Comparison of ENCODE assay signal across 8 cellular contexts in the genomic region with DNA sequence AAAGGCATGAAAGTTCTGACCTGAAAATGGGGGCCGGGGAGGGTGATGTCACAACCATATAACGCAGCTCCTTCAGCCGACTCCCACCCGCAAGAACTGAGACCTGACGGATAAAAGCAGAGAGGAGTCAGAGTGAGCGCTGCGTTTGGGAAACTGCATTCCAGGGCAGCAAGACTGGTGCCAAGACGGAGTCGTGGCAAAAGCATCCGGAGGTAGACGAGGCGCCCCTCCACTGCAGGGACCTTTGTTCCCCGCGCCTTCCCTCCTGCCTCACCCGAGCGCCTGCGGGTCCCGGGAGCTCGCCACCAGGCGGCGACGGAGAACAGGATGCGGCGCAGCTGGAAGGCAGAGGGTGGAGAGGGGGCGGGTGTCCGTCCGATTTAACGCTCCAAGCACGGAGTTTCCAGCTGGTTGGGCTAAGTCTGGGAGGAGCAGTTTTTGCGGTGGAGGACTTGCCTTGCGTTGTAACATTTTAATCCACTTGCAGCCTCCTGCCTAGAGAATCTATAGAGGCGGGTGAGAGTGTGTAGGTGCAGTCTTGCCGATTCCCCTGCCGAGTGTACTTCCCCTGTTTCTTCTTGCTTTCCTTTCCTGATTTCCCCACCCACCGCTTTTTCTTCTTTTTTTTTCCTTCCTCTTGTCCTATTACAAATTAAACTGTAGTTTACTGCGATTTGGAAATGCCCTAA. TPM values are rescaled to one million over a fixed set of nuclear protein-coding genes. Genes with fewer than 3 reads are reported as not detected.
A peak's percentile ranks its signal among the peaks of the same experiment; 100 is the strongest.
DNase-seq lines count a peak whose midpoint lies in the region; ATAC-seq and TF ChIP-seq lines count a peak whose summit lies in the region.

No MANE protein-coding gene starts in this region.

- H3K9me3 Mint-ChIP-seq in chondrocyte (ENCODE audit: low read depth), result no peaks in the 10 kb centered on the region

- peaks cover 12% of the 10 kb centered on the region for H3K27me3 Mint-ChIP-seq in chondrocyte (ENCODE audit: low read depth)

- peak; percentile 78 for DNase-seq in DMS 273 (lab: John Stamatoyannopoulos, UW; ENCODE audit: unreplicated experiment)
- DNase-seq in DMS 273 treated with DMSO at 0.1 percent for 48 hours (lab: John Stamatoyannopoulos, UW), result no peak
- DNase-seq in NCI-H146 (lab: John Stamatoyannopoulos, UW), result peak; percentile 39
- DNase-seq in activated CD4-positive, CD25-positive, alpha-beta regulatory T cell (lab: John Stamatoyannopoulos, UW), result peak; percentile 13 to 46 (median 30)
- DNase-seq in chondrocyte (ENCODE audit: low spot score), result peak; percentile 93
- DNase-seq in kidney tubule cell (ENCODE audit: low spot score), result peak; percentile 94
- DNase-seq in stimulated activated CD4-positive, alpha-beta T cell treated with anti-CD3 and anti-CD28 coated beads, Interleukin-15, amount 100 ng/mL, for 1 hour (ENCODE audit: low read depth in 1 of 2, low spot score in 1 of 2), result peak; percentile 37 to 63

- H3K27ac Mint-ChIP-seq in chondrocyte (ENCODE audit: unreplicated experiment), result peak overlapping the region; percentile 96

- peak; percentile 95 for TF ChIP-seq CTCF in chondrocyte (IDR thresholded peaks at IDR 0.05)

- H3K36me3 Mint-ChIP-seq in chondrocyte (ENCODE audit: low read depth), result no peaks in the 10 kb centered on the region

- H3K4me1 Mint-ChIP-seq in chondrocyte (ENCODE audit: low read depth), result peaks cover 30% of the 10 kb centered on the region

- peak overlapping the region; percentile 94 for H3K4me3 Mint-ChIP-seq in chondrocyte (ENCODE audit: unreplicated experiment)

- ATAC-seq in HG02623 (IDR thresholded peaks at IDR 0.05; ENCODE audit: unreplicated experiment), result peak; percentile 54

RNA-seq across cellular contexts. Expression of gene CPNE8, which starts 1.2 kb away (rescaled TPM):
- total RNA-seq in chondrocyte, result 8.0 to 10.6 TPM (median 10.3 TPM) in 3 replicates
